Comparison of ENCODE assay signal across 21 cellular contexts in the genomic region with DNA sequence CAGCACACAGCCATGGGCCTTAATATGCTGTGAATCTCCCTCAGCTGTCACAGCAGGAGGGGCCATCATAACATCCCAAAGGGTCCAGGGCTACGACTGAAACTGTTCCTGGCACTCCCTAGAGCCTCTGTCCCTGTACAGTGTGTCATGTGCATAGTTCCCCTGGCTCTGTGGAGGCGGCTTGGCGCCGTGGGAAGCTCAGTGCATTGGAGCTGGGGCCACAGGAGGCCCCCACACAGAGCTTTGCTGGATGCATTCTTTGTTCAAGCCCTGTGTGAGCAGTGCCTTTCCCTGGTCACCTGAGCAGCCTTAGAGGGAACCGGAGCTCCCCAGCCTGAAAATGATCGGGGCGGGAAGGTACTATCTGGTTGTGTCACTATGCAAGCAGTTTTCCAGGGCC. TPM values are rescaled to one million over a fixed set of nuclear protein-coding genes. Genes with fewer than 3 reads are reported as not detected.
DNase-seq lines count a peak whose midpoint lies in the region; ATAC-seq, FAIRE-seq and TF ChIP-seq lines count a peak whose summit lies in the region.
"Had no signal": no experiment of that assay in that cellular context is flagged by ENCODE, and none has a peak within 500 bp of the region (broad histone marks: within the 10 kb centered on the region; RNA-seq: fewer than 3 reads in every experiment).

No MANE protein-coding gene starts in this region.

- no peak overlapping the region for H3K4me3 ChIP-seq in A549
- H3K4me3 ChIP-seq in HEK293 (ENCODE audit: low read depth, low read length), result no peak overlapping the region
- no peak overlapping the region for H3K4me3 ChIP-seq in MG63
- H3K4me3 ChIP-seq: HAP-1 had no signal

- TF ChIP-seq EP300 in A549 (IDR thresholded peaks at IDR 0.05), result no peak

- H3K4me1 ChIP-seq in A549, result no peaks in the 10 kb centered on the region
- no peaks in the 10 kb centered on the region for H3K4me1 ChIP-seq in HEK293 (ENCODE audit: control insufficient read depth, insufficient read depth, low read length)
- H3K4me1 ChIP-seq: HAP-1 had no signal

- H3K27ac Mint-ChIP-seq in stimulated activated effector memory CD8-positive, alpha-beta T cell treated with anti-CD3 and anti-CD28 coated beads, Interleukin-12 subunit alpha, Interleukin-12 subunit beta, amount 100 ng/mL, for 72 hours, result no peak overlapping the region
- no peak overlapping the region for H3K27ac Mint-ChIP-seq in progenitor cell of endocrine pancreas

- no peaks in the 10 kb centered on the region for H3K9me3 Mint-ChIP-seq in stimulated activated effector memory CD8-positive, alpha-beta T cell treated with anti-CD3 and anti-CD28 coated beads, Interleukin-12 subunit alpha, Interleukin-12 subunit beta, amount 100 ng/mL, for 72 hours
- no peaks in the 10 kb centered on the region for H3K9me3 Mint-ChIP-seq in progenitor cell of endocrine pancreas (ENCODE audit: low read depth)
- H3K9me3 Mint-ChIP-seq: CD4-positive, alpha-beta memory T cell had no signal

- no peak overlapping the region for H3K4me2 ChIP-seq in A549

- no peaks in the 10 kb centered on the region for H3K27me3 ChIP-seq in MG63

- TF ChIP-seq POLR2A in A549 (IDR thresholded peaks at IDR 0.05; ENCODE audit: low read length), result no peak

- TF ChIP-seq CTCF in A549 (IDR thresholded peaks at IDR 0.05) (no peak), HEK293 (tag by site-specific recombination; IDR thresholded peaks at IDR 0.05) (no peak), progenitor cell of endocrine pancreas (IDR thresholded peaks at IDR 0.05; ENCODE audit: unreplicated experiment) (no peak)

- H3K36me3 ChIP-seq in HEK293 (ENCODE audit: control insufficient read depth in 2 of 2, insufficient read depth in 1 of 2, low read length in 2 of 2) (peaks cover 66 to 91% of the 10 kb centered on the region in 2 experiments; a peak in 2 of 3 replicates), MG63 (no peaks in the 10 kb centered on the region; the same call in 1 of the 2 replicates)

- H3K27ac ChIP-seq in A549, result no peak overlapping the region
- no peak overlapping the region for H3K27ac ChIP-seq in HEK293 (ENCODE audit: extremely low read depth, low read depth, low read length)
- H3K27ac ChIP-seq in caudate nucleus (ENCODE audit: low read depth, low read length), result peak overlapping the region; percentile 59
- H3K27ac ChIP-seq: 22Rv1 had no signal

- DNase-seq in A549 (ENCODE audit: low read depth in 1 of 2, low spot score in 1 of 2) (no peak), caudate nucleus (lab: John Stamatoyannopoulos, UW) (peak in 5 of 61 donors; percentile 4 to 36 (median 20)), progenitor cell of endocrine pancreas (ENCODE audit: low spot score, unreplicated experiment) (no peak), NCI-H1930 (lab: John Stamatoyannopoulos, UW) (no peak), MG63 (no peak)
- no peak for DNase-seq in stimulated activated effector memory CD8-positive, alpha-beta T cell treated with anti-CD3 and anti-CD28 coated beads, Interleukin-12 subunit alpha, Interleukin-12 subunit beta, amount 100 ng/mL, for 72 hours (ENCODE audit: low spot score in 2 of 2)
- DNase-seq: ACHN; C1 segment of cervical spinal cord; Calu3; CD4-positive, alpha-beta memory T cell; COR-L47; DMS153; DND-41; GOT3 had no signal

- CTCF ChIA-PET in A549 (lab: Yijun Ruan, JAX) (interaction anchor here (1.6 kb wide), 1 partner anchor 19 kb away, joined by 3 read pairs; no protein-coding TSS in a partner anchor), HEK293 (lab: Yijun Ruan, JAX) (interaction anchor here (0.6 kb wide), 1 partner anchor 170 kb away, joined by 4 read pairs; no protein-coding TSS in a partner anchor)

- no peak overlapping the region for H3K4me3 Mint-ChIP-seq in stimulated activated effector memory CD8-positive, alpha-beta T cell treated with anti-CD3 and anti-CD28 coated beads, Interleukin-12 subunit alpha, Interleukin-12 subunit beta, amount 100 ng/mL, for 72 hours
- no peak overlapping the region for H3K4me3 Mint-ChIP-seq in progenitor cell of endocrine pancreas (ENCODE audit: low read depth)
- H3K4me3 Mint-ChIP-seq: CD4-positive, alpha-beta memory T cell had no signal

- 93% methylated on average over 4 of the region's 7 CpGs for WGBS in A549 (ENCODE audit: missing lambda C conversion rate)

- POLR2A ChIA-PET in A549 (lab: Yijun Ruan, JAX), result no interaction called here
- POLR2A ChIA-PET in HEK293 (lab: Yijun Ruan, JAX), result no interaction called here

- no peaks in the 10 kb centered on the region for H3K4me1 Mint-ChIP-seq in stimulated activated effector memory CD8-positive, alpha-beta T cell treated with anti-CD3 and anti-CD28 coated beads, Interleukin-12 subunit alpha, Interleukin-12 subunit beta, amount 100 ng/mL, for 72 hours
- no peaks in the 10 kb centered on the region for H3K4me1 Mint-ChIP-seq in progenitor cell of endocrine pancreas (ENCODE audit: low read depth)

- FAIRE-seq in A549 (lab: Jason Lieb, UNC), result no peak
- FAIRE-seq: A204.1, G401.6, GM12892, H54 had no signal

- no peaks in the 10 kb centered on the region for H3K27me3 Mint-ChIP-seq in progenitor cell of endocrine pancreas
- H3K27me3 Mint-ChIP-seq: CD4-positive, alpha-beta memory T cell had no signal

- peak; percentile 13 to 18; a peak in 2 of 6 replicates for ATAC-seq in A549
- peak; percentile 16 for ATAC-seq in stimulated activated effector memory CD8-positive, alpha-beta T cell treated with anti-CD3 and anti-CD28 coated beads, Interleukin-12 subunit alpha, Interleukin-12 subunit beta, amount 100 ng/mL, for 72 hours

- no peak for TF ChIP-seq RAD21 in A549 (conservative IDR thresholded peaks at IDR 0.05 in 1 of 2, IDR thresholded peaks at IDR 0.05 in 1 of 2)

- H3K9me3 ChIP-seq in A549 (no peaks in the 10 kb centered on the region), HEK293 (ENCODE audit: control insufficient read depth, insufficient read depth, low read depth, low read length) (no peaks in the 10 kb centered on the region), MG63 (no peaks in the 10 kb centered on the region)
- H3K9me3 ChIP-seq: HAP-1 had no signal

- peaks cover 96% of the 10 kb centered on the region for H3K36me3 Mint-ChIP-seq in stimulated activated effector memory CD8-positive, alpha-beta T cell treated with anti-CD3 and anti-CD28 coated beads, Interleukin-12 subunit alpha, Interleukin-12 subunit beta, amount 100 ng/mL, for 72 hours
- H3K36me3 Mint-ChIP-seq in progenitor cell of endocrine pancreas (ENCODE audit: insufficient read depth), result peaks cover 12% of the 10 kb centered on the region

TF ChIP-seq in A549, 52 proteins besides CTCF, POLR2A, EP300 and RAD21 (continues in another document):
- TF ChIP-seq, protein P1, sequence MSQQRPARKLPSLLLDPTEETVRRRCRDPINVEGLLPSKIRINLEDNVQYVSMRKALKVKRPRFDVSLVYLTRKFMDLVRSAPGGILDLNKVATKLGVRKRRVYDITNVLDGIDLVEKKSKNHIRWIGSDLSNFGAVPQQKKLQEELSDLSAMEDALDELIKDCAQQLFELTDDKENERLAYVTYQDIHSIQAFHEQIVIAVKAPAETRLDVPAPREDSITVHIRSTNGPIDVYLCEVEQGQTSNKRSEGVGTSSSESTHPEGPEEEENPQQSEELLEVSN (IDR thresholded peaks at IDR 0.05; ENCODE audit: borderline replicate concordance, low read depth), result no peak
- TF ChIP-seq CBX8 (IDR thresholded peaks at IDR 0.05) (no peak), HEYL (CRISPR knock-in tag; IDR thresholded peaks at IDR 0.05) (no peak)

TF ChIP-seq in HEK293, 187 proteins besides CTCF, POLR2A, EP300 and RAD21 (continues in another document):
- TF ChIP-seq ZNF175 (tag by site-specific recombination; IDR thresholded peaks at IDR 0.05) (no peak), MEIS1 (CRISPR knock-in tag; IDR thresholded peaks at IDR 0.05; ENCODE audit: borderline replicate concordance) (no peak), ZNF132 (tag by site-specific recombination; IDR thresholded peaks at IDR 0.05; ENCODE audit: borderline replicate concordance) (no peak), ZFHX2 (tag by site-specific recombination; conservative IDR thresholded peaks at IDR 0.05) (peak; percentile 23; the same call in 1 of the 2 replicates), ZNF596 (tag by site-specific recombination; IDR thresholded peaks at IDR 0.05) (no peak)

RNA-seq across cellular contexts. Expression of a gene that starts 21.4 kb away (rescaled TPM):
- polyA plus RNA-seq in A549 (2011; rRNA removed), result 19.9 and 23.0 TPM in 2 replicates
- polyA plus RNA-seq in A549 (2012; cell fraction: cytosol; rRNA removed), result 40.4 and 48.2 TPM in 2 replicates
- 57.3 and 59.8 TPM in 2 replicates for polyA plus RNA-seq in A549 (2012; cell fraction: nucleus; rRNA removed)
- polyA plus RNA-seq in A549 (2017; fragmentation: RNase III; extraction: RNeasy Plus Mini Kit Qiagen cat#74134 plus additional on column Dnase treatment), result 27.4 to 32.7 TPM (median 31.6 TPM) in 3 replicates
- 20.0 and 22.9 TPM in 2 replicates for polyA minus RNA-seq in A549 (2011; rRNA and poly(A)+ RNA removed)
- total RNA-seq in progenitor cell of endocrine pancreas, result 57.2 and 61.8 TPM in 2 replicates
- total RNA-seq in MG63 (2014; rRNA removed; shearing (Covaris generic); ENCODE audit: low replicate concordance), result 58.0 and 107 TPM in 2 replicates

RNA-seq across cellular contexts. Expression of a gene that starts 33.8 kb away (rescaled TPM):
- polyA plus RNA-seq in A549 (2011; rRNA removed), result 11.7 and 15.6 TPM in 2 replicates
- polyA plus RNA-seq in A549 (2012; cell fraction: cytosol; rRNA removed), result 44.7 and 63.7 TPM in 2 replicates
- 92.1 and 129 TPM in 2 replicates for polyA plus RNA-seq in A549 (2012; cell fraction: nucleus; rRNA removed)
- 24.7 to 28.0 TPM (median 27.0 TPM) in 3 replicates for polyA plus RNA-seq in A549 (2017; fragmentation: RNase III; extraction: RNeasy Plus Mini Kit Qiagen cat#74134 plus additional on column Dnase treatment)
- 12.2 and 12.9 TPM in 2 replicates for polyA minus RNA-seq in A549 (2011; rRNA and poly(A)+ RNA removed)
- total RNA-seq in progenitor cell of endocrine pancreas, result 41.8 and 48.2 TPM in 2 replicates
- 24.1 and 24.7 TPM in 2 replicates for total RNA-seq in MG63 (2014; rRNA removed; shearing (Covaris generic); ENCODE audit: low replicate concordance)

RNA-seq across cellular contexts. Expression of a gene that starts 35.9 kb away (rescaled TPM):
- polyA plus RNA-seq in A549 (2011; rRNA removed) (8.9 and 10.8 TPM in 2 replicates), A549 (2017; fragmentation: RNase III; extraction: RNeasy Plus Mini Kit Qiagen cat#74134 plus additional on column Dnase treatment) (29.6 to 36.1 TPM (median 34.3 TPM) in 3 replicates)
- 26.0 and 26.6 TPM in 2 replicates for polyA plus RNA-seq in A549 (2012; cell fraction: cytosol; rRNA removed)
- 41.1 and 42.8 TPM in 2 replicates for polyA plus RNA-seq in A549 (2012; cell fraction: nucleus; rRNA removed)
- 10.1 and 11.1 TPM in 2 replicates for polyA minus RNA-seq in A549 (2011; rRNA and poly(A)+ RNA removed)
- total RNA-seq in progenitor cell of endocrine pancreas, result 92.6 and 94.2 TPM in 2 replicates
- total RNA-seq in MG63 (2014; rRNA removed; shearing (Covaris generic); ENCODE audit: low replicate concordance), result 19.5 and 29.8 TPM in 2 replicates

RNA-seq across cellular contexts. Expression of a gene that starts 35.9 kb away (rescaled TPM):
- polyA plus RNA-seq in A549 (2011; rRNA removed) (18.2 and 20.1 TPM in 2 replicates), A549 (2017; fragmentation: RNase III; extraction: RNeasy Plus Mini Kit Qiagen cat#74134 plus additional on column Dnase treatment) (34.7 to 36.0 TPM (median 35.1 TPM) in 3 replicates)
- 61.4 and 83.2 TPM in 2 replicates for polyA plus RNA-seq in A549 (2012; cell fraction: cytosol; rRNA removed)
- 59.4 and 68.5 TPM in 2 replicates for polyA plus RNA-seq in A549 (2012; cell fraction: nucleus; rRNA removed)
- 9.7 and 18.8 TPM in 2 replicates for polyA minus RNA-seq in A549 (2011; rRNA and poly(A)+ RNA removed)
- total RNA-seq in progenitor cell of endocrine pancreas, result 55.6 and 61.6 TPM in 2 replicates
- total RNA-seq in MG63 (2014; rRNA removed; shearing (Covaris generic); ENCODE audit: low replicate concordance), result 50.5 and 76.0 TPM in 2 replicates
